9 cellular contexts compared by ENCODE assay signal in genomic region chr3:151384741-151385174, GRCh38. TPM values are rescaled to one million over a fixed set of nuclear protein-coding genes. Genes with fewer than 3 reads are reported as not detected.
DNase-seq lines count a peak whose midpoint lies in the region; ATAC-seq and TF ChIP-seq lines count a peak whose summit lies in the region.
"Had no signal": no experiment of that assay in that cellular context is flagged by ENCODE, and none has a peak within 500 bp of the region (broad histone marks: within the 10 kb centered on the region; RNA-seq: fewer than 3 reads in every experiment).

Gene P2RY12 (minus strand): TSS chr3:151384753. CDS start chr3:151338845, 45,908 bp downstream.

- no peak for TF ChIP-seq CTCF in coronary artery (IDR thresholded peaks at IDR 0.05)

- H3K4me1 Mint-ChIP-seq in stimulated activated memory B cell treated with anti-CD40 and anti-IgM and Interleukin-4, amounts not matched to agents 10 μg/mL and 1 μg/mL and 100 μg/mL, for 72 hours, result peaks cover 65% of the 10 kb centered on the region

- H3K4me3 Mint-ChIP-seq in stimulated activated memory B cell treated with anti-CD40 and anti-IgM and Interleukin-4, amounts not matched to agents 10 μg/mL and 1 μg/mL and 100 μg/mL, for 72 hours, result peak within 1 kb of the TSS; percentile 59

- no peaks in the 10 kb centered on the region for H3K27me3 Mint-ChIP-seq in stimulated activated memory B cell treated with anti-CD40 and anti-IgM and Interleukin-4, amounts not matched to agents 10 μg/mL and 1 μg/mL and 100 μg/mL, for 72 hours

- H3K36me3 Mint-ChIP-seq in stimulated activated memory B cell treated with anti-CD40 and anti-IgM and Interleukin-4, amounts not matched to agents 10 μg/mL and 1 μg/mL and 100 μg/mL, for 72 hours, result no peaks in the 10 kb centered on the region

- no peaks in the 10 kb centered on the region for H3K9me3 Mint-ChIP-seq in stimulated activated memory B cell treated with anti-CD40 and anti-IgM and Interleukin-4, amounts not matched to agents 10 μg/mL and 1 μg/mL and 100 μg/mL, for 72 hours

- DNase-seq in coronary artery (ENCODE audit: low spot score) (no peak), UCSD-AML1 (lab: John Stamatoyannopoulos, UW; ENCODE audit: unreplicated experiment) (no peak), posterior vena cava (ENCODE audit: low spot score) (no peak)
- no peak for DNase-seq in NK-92 treated with Interleukin-12 subunit alpha and Interleukin-12 subunit beta, amount 100 ng/mL, for 24 hours (lab: John Stamatoyannopoulos, UW)
- DNase-seq: activated CD8-positive, alpha-beta memory T cell treated with anti-CD3 and anti-CD28 coated beads, Interleukin-2, amount 50 U/mL, for 48 hours had no signal

- H3K27ac ChIP-seq in coronary artery, result peak within 1 kb of the TSS in 1 of 2 donors; percentile 2

- peak within 1 kb of the TSS; percentile 59 for H3K27ac Mint-ChIP-seq in stimulated activated memory B cell treated with anti-CD40 and anti-IgM and Interleukin-4, amounts not matched to agents 10 μg/mL and 1 μg/mL and 100 μg/mL, for 72 hours

- H3K4me3 ChIP-seq in coronary artery, result peak within 1 kb of the TSS; percentile 53

- peak; percentile 28 for ATAC-seq in GM19025 (IDR thresholded peaks at IDR 0.05; ENCODE audit: low read depth, unreplicated experiment)
- ATAC-seq in HG03095 (IDR thresholded peaks at IDR 0.05; ENCODE audit: unreplicated experiment), result peak; percentile 51
- peak; percentile 68 for ATAC-seq in stimulated activated memory B cell treated with anti-CD40 and anti-IgM and Interleukin-4, amounts not matched to agents 10 μg/mL and 1 μg/mL and 100 μg/mL, for 72 hours
- no peak for ATAC-seq in HG03139 (IDR thresholded peaks at IDR 0.05; ENCODE audit: unreplicated experiment)

- intact Hi-C loops in posterior vena cava (cut with DNase I), result no loop called here

RNA-seq across cellular contexts. Expression of gene P2RY12, which starts in this region (rescaled TPM):
- total RNA-seq in posterior vena cava, result 1 to 10 TPM; 3.1 to 3.7 TPM
